Comparison of ENCODE assay signal across 17 cellular contexts in the genomic region with DNA sequence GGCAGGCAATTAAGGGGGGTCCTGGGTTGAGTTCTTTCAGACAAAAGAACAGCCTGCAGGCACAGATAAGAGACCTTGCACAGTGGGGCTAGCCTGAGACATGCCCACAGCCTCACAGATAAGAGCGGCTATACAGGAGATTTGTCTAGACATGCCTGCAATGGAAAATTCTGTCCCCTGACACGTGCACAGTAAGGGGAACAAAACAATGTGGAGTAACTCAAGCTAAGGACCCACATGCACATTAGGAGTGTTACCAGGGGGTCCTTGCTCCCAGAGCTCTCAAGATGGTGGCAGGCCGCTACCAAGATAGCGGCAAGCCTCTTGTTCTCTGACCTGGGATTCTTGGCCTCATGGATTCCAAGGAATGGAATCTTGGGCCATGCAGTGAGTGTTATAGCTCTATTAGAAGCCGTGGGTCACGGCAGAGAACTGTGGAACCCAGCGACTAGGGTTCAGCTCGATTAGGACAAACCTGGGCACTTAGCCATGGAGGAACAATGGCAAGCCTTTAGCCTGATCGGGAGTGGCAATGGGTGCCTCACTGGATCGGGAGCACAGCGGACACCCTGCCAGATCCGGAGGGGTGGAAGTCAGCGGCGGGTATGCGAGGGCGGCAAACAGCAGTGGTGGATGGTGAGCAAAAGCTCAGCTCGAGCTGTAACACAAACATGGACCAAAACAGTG.
DNase-seq lines count a peak whose midpoint lies in the region; ATAC-seq, FAIRE-seq and TF ChIP-seq lines count a peak whose summit lies in the region.
"Had no signal": no experiment of that assay in that cellular context is flagged by ENCODE, and none has a peak within 500 bp of the region (broad histone marks: within the 10 kb centered on the region; RNA-seq: fewer than 3 reads in every experiment).

No MANE protein-coding gene starts in this region.

- no peak for FAIRE-seq in H1 (lab: Jason Lieb, UNC)
- FAIRE-seq: HTR-8/SVneo had no signal

- no peak overlapping the region for H3K23ac ChIP-seq in H1 (ENCODE audit: insufficient read length)

- TF ChIP-seq RAD21 in H1 (IDR thresholded peaks at IDR 0.05 in 1 of 2, conservative IDR thresholded peaks at IDR 0.05 in 1 of 2; ENCODE audit: low read depth in 2 of 2, low read length in 2 of 2), result no peak

- no peak overlapping the region for H4K5ac ChIP-seq in H1 (ENCODE audit: insufficient read length, low read depth, low read length)

- H3K4me1 ChIP-seq in H1 (replicated peaks in 1 of 4; ENCODE audit: control insufficient read depth in 3 of 4, insufficient read depth in 4 of 4, low read length in 3 of 4) (peaks cover 0 to 9% (median 4%) of the 10 kb centered on the region in 4 experiments; a peak in 3 of 7 replicates), mesodermal cell (ENCODE audit: control insufficient read depth, insufficient read depth, low read length, poor library complexity, severe bottlenecking) (peaks cover 40% of the 10 kb centered on the region)

- no peak overlapping the region; the same call in 1 of the 2 replicates for H4K8ac ChIP-seq in H1 (ENCODE audit: extremely low read depth, insufficient read depth, low read length)

- no peak for TF ChIP-seq POLR2A in H1 (IDR thresholded peaks at IDR 0.05; ENCODE audit: control extremely low read depth in 1 of 2, low read depth in 2 of 2, low read length in 2 of 2)

- 85% methylated on average over 17 of the region's 17 CpGs; no CpG with 5 or more reads in 1 of the 2 experiments for WGBS in H1 (ENCODE audit: extremely low coverage in 1 of 2, insufficient coverage in 1 of 2, insufficient read length in 1 of 2, insufficient replicate concordance in 2 of 2, low coverage in 1 of 2, low lambda C conversion rate in 2 of 2, missing lambda C conversion rate in 1 of 2), 2 experiments
- 83 to 92% methylated on average over 11 to 15 of the region's 17 CpGs for WGBS in mesodermal cell (ENCODE audit: insufficient coverage in 2 of 2), 2 experiments

- H3K79me2 ChIP-seq in H1 (ENCODE audit: control insufficient read depth in 1 of 2, insufficient read depth in 2 of 2, low read length in 2 of 2), result no peaks in the 10 kb centered on the region

- H3K56ac ChIP-seq in H1 (replicated peaks; ENCODE audit: insufficient read length, low read depth, low read length), result no peak overlapping the region

- H3K9me3 ChIP-seq in H1 (ENCODE audit: insufficient read depth in 2 of 2, low read depth in 1 of 2, low read length in 1 of 2), result peaks cover 7 to 14% of the 10 kb centered on the region in 2 experiments; a peak in 3 of 4 replicates
- peaks cover 16% of the 10 kb centered on the region for H3K9me3 ChIP-seq in mesodermal cell (ENCODE audit: control insufficient read depth, low read length)
- H3K9me3 ChIP-seq: sigmoid colon had no signal

- H3K4me2 ChIP-seq in H1 (ENCODE audit: insufficient read depth in 1 of 2, low read depth in 2 of 2, low read length in 2 of 2), result no peak overlapping the region

- no peak overlapping the region for H3K4ac ChIP-seq in H1 (replicated peaks; ENCODE audit: insufficient read length, low read depth, low read length)

- H3K36me3 ChIP-seq in H1 (ENCODE audit: control insufficient read depth in 2 of 4, insufficient read depth in 4 of 4, low read length in 3 of 4) (no peaks in the 10 kb centered on the region; a peak in 1 of 8 replicates), mesodermal cell (ENCODE audit: control insufficient read depth, insufficient read depth, low read length) (no peaks in the 10 kb centered on the region)
- H3K36me3 ChIP-seq: sigmoid colon, SJSA1 had no signal

- H2AFZ ChIP-seq in H1 (ENCODE audit: low read length), result no peak overlapping the region

- H3K27me3 ChIP-seq in H1 (replicated peaks in 1 of 4; ENCODE audit: control insufficient read depth in 3 of 4, extremely low read depth in 1 of 4, insufficient read depth in 3 of 4, low read length in 3 of 4), result no peaks in the 10 kb centered on the region
- H3K27me3 ChIP-seq: sigmoid colon, SJSA1 had no signal

- peak overlapping the region; percentile 74 for H4K91ac ChIP-seq in H1 (replicated peaks; ENCODE audit: insufficient read length, low read length)

- H2BK15ac ChIP-seq in H1 (ENCODE audit: low read length), result no peak overlapping the region

- H3K23me2 ChIP-seq in H1 (ENCODE audit: low read depth, low read length), result no peaks in the 10 kb centered on the region

- no peak overlapping the region for H3K9ac ChIP-seq in H1 (replicated peaks in 1 of 4; ENCODE audit: extremely low read depth in 1 of 4, low read depth in 3 of 4, low read length in 3 of 4)

- no peak for ATAC-seq in HG02571 (IDR thresholded peaks at IDR 0.05; ENCODE audit: unreplicated experiment)

- H2BK120ac ChIP-seq in H1 (replicated peaks; ENCODE audit: low read depth, low read length), result no peak overlapping the region

- DNase-seq in HUDEP-2 (lab: John Stamatoyannopoulos, UW; ENCODE audit: unreplicated experiment in 76 of 76) (peak in 66 of 76 experiments; percentile 5 to 89 (median 56)), OCI-M1 (lab: John Stamatoyannopoulos, UW) (peak; percentile 97), H1 (ENCODE audit: low read depth in 1 of 2, low spot score in 2 of 2) (no peak), caudate nucleus (lab: John Stamatoyannopoulos, UW) (no peak)
- DNase-seq in stimulated activated CD4-positive, alpha-beta T cell treated with anti-CD3 and anti-CD28 coated beads, Interleukin-4, amount 100 ng/mL, for 1 hour, result no peak
- DNase-seq: activated CD4-positive, alpha-beta T cell treated with anti-CD3 and anti-CD28 coated beads, Interleukin-2, amount 10 ng/mL, durations not matched to agents 24 days and 14 days; activated T-cell treated with anti-CD3 and anti-CD28 coated beads, Interleukin-2, amount 50 U/mL, for 1 hour; Calu3; NCI-H1694; NCI-H524; sigmoid colon; stimulated activated CD4-positive, alpha-beta T cell treated with anti-CD3 and anti-CD28 coated beads, Interleukin-1b, Interleukin-23, amount 100 ng/mL, for 48 hours; T-helper 9 cell had no signal

- peak overlapping the region; percentile 48; the same call in 1 of the 2 replicates for H3K18ac ChIP-seq in H1 (ENCODE audit: extremely low read depth, low read length)

- TF ChIP-seq CTCF in H1 (IDR thresholded peaks at IDR 0.05; ENCODE audit: control extremely low read depth in 1 of 3, insufficient read depth in 1 of 3, low read depth in 1 of 3, low read length in 3 of 3), result no peak

- H3K27ac ChIP-seq in H1 (ENCODE audit: low read depth, low read length) (no peak overlapping the region), mesodermal cell (ENCODE audit: low read depth, low read length, severe bottlenecking) (peak overlapping the region; percentile 89), caudate nucleus (ENCODE audit: low read depth, low read length) (no peak overlapping the region)
- H3K27ac ChIP-seq: sigmoid colon, SJSA1 had no signal

- TF ChIP-seq EP300 in H1 (IDR thresholded peaks at IDR 0.05; ENCODE audit: borderline replicate concordance in 1 of 2, low read depth in 2 of 2, low read length in 2 of 2), result no peak

- POLR2A ChIA-PET in H1 (lab: Charles Lee; ENCODE audit: partially characterized antibody), result interaction anchor here (0.9 to 1.2 kb wide), 2 partner anchors 13 to 153 kb away, joined by 3 read pairs; no protein-coding TSS in a partner anchor

- no peaks in the 10 kb centered on the region for H3K79me1 ChIP-seq in H1 (ENCODE audit: low read depth, low read length)

- no peak overlapping the region for H2AK5ac ChIP-seq in H1 (ENCODE audit: low read depth, low read length)

- CTCF ChIA-PET in H1 (lab: Charles Lee; ENCODE audit: partially characterized antibody), result interaction anchor here (0.7 to 2.7 kb wide), 10 partner anchors 9 to 332 kb away, joined by 3 to 19 read pairs (median 3); no protein-coding TSS in a partner anchor

- H3K4me3 ChIP-seq in H1 (ENCODE audit: extremely low read depth in 1 of 4, insufficient read depth in 2 of 4, low read depth in 3 of 4, low read length in 4 of 4) (no peak overlapping the region), mesodermal cell (ENCODE audit: extremely low read depth, insufficient read depth, low read length, poor library complexity, severe bottlenecking) (no peak overlapping the region)
- H3K4me3 ChIP-seq: sigmoid colon, SJSA1 had no signal

- H2BK12ac ChIP-seq in H1 (ENCODE audit: low read depth, low read length), result no peak overlapping the region

- H2BK5ac ChIP-seq in H1 (ENCODE audit: low read depth, low read length), result peak overlapping the region; percentile 92; the same call in 1 of the 2 replicates

- H4K20me1 ChIP-seq in H1 (replicated peaks in 1 of 2; ENCODE audit: control insufficient read depth in 1 of 2, insufficient read depth in 2 of 2, low read length in 2 of 2), result no peaks in the 10 kb centered on the region

- peak overlapping the region; percentile 86; the same call in 1 of the 2 replicates for H2BK20ac ChIP-seq in H1 (ENCODE audit: low read length)

- no peak overlapping the region for H3K14ac ChIP-seq in H1 (ENCODE audit: insufficient read length)

TF ChIP-seq in H1, 55 proteins besides CTCF, POLR2A, EP300 and RAD21 (continues in another document):
- TF ChIP-seq, protein P1, sequence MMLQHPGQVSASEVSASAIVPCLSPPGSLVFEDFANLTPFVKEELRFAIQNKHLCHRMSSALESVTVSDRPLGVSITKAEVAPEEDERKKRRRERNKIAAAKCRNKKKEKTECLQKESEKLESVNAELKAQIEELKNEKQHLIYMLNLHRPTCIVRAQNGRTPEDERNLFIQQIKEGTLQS (IDR thresholded peaks at IDR 0.05; ENCODE audit: insufficient read depth, low read depth, low read length), result no peak
- TF ChIP-seq HDAC2 (IDR thresholded peaks at IDR 0.05; ENCODE audit: borderline replicate concordance in 1 of 2, low read depth in 2 of 2, low read length in 2 of 2), result no peak
- no peak for TF ChIP-seq CBX5 (IDR thresholded peaks at IDR 0.05; ENCODE audit: low read depth, low read length)
- TF ChIP-seq CREB1 (IDR thresholded peaks at IDR 0.05), result no peak
- TF ChIP-seq, protein P2, sequence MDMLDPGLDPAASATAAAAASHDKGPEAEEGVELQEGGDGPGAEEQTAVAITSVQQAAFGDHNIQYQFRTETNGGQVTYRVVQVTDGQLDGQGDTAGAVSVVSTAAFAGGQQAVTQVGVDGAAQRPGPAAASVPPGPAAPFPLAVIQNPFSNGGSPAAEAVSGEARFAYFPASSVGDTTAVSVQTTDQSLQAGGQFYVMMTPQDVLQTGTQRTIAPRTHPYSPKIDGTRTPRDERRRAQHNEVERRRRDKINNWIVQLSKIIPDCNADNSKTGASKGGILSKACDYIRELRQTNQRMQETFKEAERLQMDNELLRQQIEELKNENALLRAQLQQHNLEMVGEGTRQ (IDR thresholded peaks at IDR 0.05; ENCODE audit: low read length), result no peak
- TF ChIP-seq TBP (IDR thresholded peaks at IDR 0.05; ENCODE audit: low read depth, low read length), result no peak
- no peak for TF ChIP-seq SP1 (IDR thresholded peaks at IDR 0.05; ENCODE audit: low read depth, low read length)
- no peak for TF ChIP-seq NRF1 (IDR thresholded peaks at IDR 0.05; ENCODE audit: low read depth, low read length)
- no peak for TF ChIP-seq JUND (IDR thresholded peaks at IDR 0.05; ENCODE audit: low read length)
- TF ChIP-seq RBBP5 (IDR thresholded peaks at IDR 0.05; ENCODE audit: borderline replicate concordance, low read depth, low read length), result no peak
- TF ChIP-seq RFX5 (IDR thresholded peaks at IDR 0.05; ENCODE audit: borderline replicate concordance, low read depth, low read length), result no peak
- no peak for TF ChIP-seq TAF1 (IDR thresholded peaks at IDR 0.05; ENCODE audit: low read depth, low read length)

Comparison
In these comparisons a context has a peak if more than half of its experiments do, and no peak if none do; other contexts are left out.
1. DNase-seq: peak in HUDEP-2 (66 of 76) and OCI-M1 (single experiment); none in H1 (0 of 2), caudate nucleus (0 of 61) and stimulated activated CD4-positive, alpha-beta T cell treated with anti-CD3 and anti-CD28 coated beads, Interleukin-4, amount 100 ng/mL, for 1 hour (single experiment).